Comparison of ENCODE assay signal across 7 cellular contexts in the genomic region with DNA sequence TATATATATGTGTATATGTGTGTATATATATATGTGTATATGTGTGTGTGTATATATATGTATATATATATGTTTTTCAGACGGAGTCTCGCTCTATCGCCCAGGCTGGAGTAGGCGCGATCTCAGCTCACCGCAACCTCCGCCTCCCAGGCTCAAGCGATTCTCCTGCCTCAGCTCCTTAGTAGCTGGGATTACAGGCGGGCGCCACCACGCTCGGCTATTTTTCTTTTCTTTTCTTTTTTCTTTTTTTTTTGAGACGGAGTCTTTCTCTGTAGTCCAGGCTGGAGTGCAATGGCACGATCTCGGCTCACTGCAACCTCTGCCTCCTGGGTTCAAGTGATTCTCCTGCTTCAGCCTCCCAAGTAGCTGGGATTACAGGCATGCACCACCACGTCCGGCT. TPM values are rescaled to one million over a fixed set of nuclear protein-coding genes. Genes with fewer than 3 reads are reported as not detected.
DNase-seq lines count a peak whose midpoint lies in the region; TF ChIP-seq lines count a peak whose summit lies in the region.
"Not testable (repeated sequence)": the region's sequence is repeated elsewhere in the genome, so short reads cannot be mapped to it uniquely, and the experiment has no call there.
"Had no signal": no experiment of that assay in that cellular context is flagged by ENCODE, and none has a peak within 500 bp of the region (broad histone marks: within the 10 kb centered on the region; RNA-seq: fewer than 3 reads in every experiment).

No MANE protein-coding gene starts in this region.

- peak overlapping the region; percentile 98 for H3K4me2 ChIP-seq in parathyroid adenoma (ENCODE audit: low read length)

- not testable (repeated sequence) for H3K36me3 ChIP-seq in ACC112 (ENCODE audit: insufficient read depth, low read length); parathyroid adenoma (ENCODE audit: control insufficient read depth, insufficient read depth, low read length)
- H3K36me3 ChIP-seq in HUES64 (ENCODE audit: insufficient read depth, low read length) (peaks cover 42% of the 10 kb centered on the region), colonic mucosa (peaks cover 13% of the 10 kb centered on the region), iPS-18a (ENCODE audit: control insufficient read depth, low read depth, low read length) (peaks cover 41% of the 10 kb centered on the region)

- H3K79me2 ChIP-seq in ACC112 (ENCODE audit: control insufficient read depth, insufficient read depth, low read length, unreplicated experiment) (peaks cover 15% of the 10 kb centered on the region), parathyroid adenoma (peaks cover 15% of the 10 kb centered on the region)

- CTCF ChIA-PET in activated CD4-positive, alpha-beta T cell treated with anti-CD3 and anti-CD28 coated beads, Interleukin-2, amount 10 ng/mL, durations not matched to agents 7 days and 5 days (lab: Charles Lee) = interaction anchor here (0.6 to 3.2 kb wide), 4 partner anchors 19 to 68 kb away, joined by 3 to 25 read pairs (median 3); a partner anchor contains a TSS

- H3K9ac ChIP-seq in HUES64 (ENCODE audit: low read depth, low read length) (peak overlapping the region; percentile 95), iPS-18a (ENCODE audit: low read length) (peak overlapping the region; percentile 94)
- not testable (repeated sequence) for H3K9ac ChIP-seq in colonic mucosa (ENCODE audit: low read depth in 2 of 2, low read length in 2 of 2); parathyroid adenoma

- not testable (repeated sequence) for H3K9me3 Mint-ChIP-seq in activated CD4-positive, alpha-beta T cell treated with anti-CD3 and anti-CD28 coated beads, Interleukin-2, amount 10 ng/mL, durations not matched to agents 7 days and 5 days

- H3K4me1 ChIP-seq in ACC112 (ENCODE audit: control insufficient read depth, insufficient read depth, low read length, unreplicated experiment) = peaks cover 13% of the 10 kb centered on the region
- H3K4me1 ChIP-seq in HUES64 (ENCODE audit: insufficient read depth, low read length); colonic mucosa; iPS-18a (ENCODE audit: control insufficient read depth, low read depth, low read length); parathyroid adenoma: not testable (repeated sequence)

- not testable (repeated sequence) for H3K27me3 Mint-ChIP-seq in activated CD4-positive, alpha-beta T cell treated with anti-CD3 and anti-CD28 coated beads, Interleukin-2, amount 10 ng/mL, durations not matched to agents 7 days and 5 days

- WGBS in HUES64 = 69% methylated on average over 17 of the region's 17 CpGs

- H3K4me1 Mint-ChIP-seq in activated CD4-positive, alpha-beta T cell treated with anti-CD3 and anti-CD28 coated beads, Interleukin-2, amount 10 ng/mL, durations not matched to agents 7 days and 5 days = peaks cover 64% of the 10 kb centered on the region

- not testable (repeated sequence) for H2AFZ ChIP-seq in ACC112 (ENCODE audit: low read length, unreplicated experiment)
- H2AFZ ChIP-seq in parathyroid adenoma = peak overlapping the region; percentile 31

- DNase-seq in activated CD4-positive, alpha-beta T cell treated with anti-CD3 and anti-CD28 coated beads, Interleukin-2, amount 10 ng/mL, durations not matched to agents 7 days and 5 days; colonic mucosa: not testable (repeated sequence)

- H3K36me3 Mint-ChIP-seq in activated CD4-positive, alpha-beta T cell treated with anti-CD3 and anti-CD28 coated beads, Interleukin-2, amount 10 ng/mL, durations not matched to agents 7 days and 5 days (ENCODE audit: low read depth) = peaks cover 23% of the 10 kb centered on the region

- H3K27ac Mint-ChIP-seq in activated CD4-positive, alpha-beta T cell treated with anti-CD3 and anti-CD28 coated beads, Interleukin-2, amount 10 ng/mL, durations not matched to agents 7 days and 5 days = peak overlapping the region; percentile 100

- intact Hi-C loops in colonic mucosa (cut with DNase I) = not testable (repeated sequence)

- not testable (repeated sequence) for TF ChIP-seq CTCF in colonic mucosa (IDR thresholded peaks at IDR 0.05); parathyroid adenoma (IDR thresholded peaks at IDR 0.05)

- H3K27ac ChIP-seq in ACC112 (ENCODE audit: low read depth, low read length); HUES64 (ENCODE audit: low read depth, low read length); colonic mucosa; iPS-18a (ENCODE audit: low read length); parathyroid adenoma: not testable (repeated sequence)

- not testable (repeated sequence) for H3K27me3 ChIP-seq in ACC112 (ENCODE audit: insufficient read depth, low read length); HUES64 (ENCODE audit: insufficient read depth, low read length); colonic mucosa; iPS-18a (ENCODE audit: control insufficient read depth, insufficient read depth, low read length); parathyroid adenoma (ENCODE audit: control insufficient read depth, insufficient read depth, low read length)

- H3K9me3 ChIP-seq in HUES64 (ENCODE audit: insufficient read depth, low read depth, low read length); colonic mucosa; iPS-18a (ENCODE audit: control insufficient read depth, low read depth, low read length); parathyroid adenoma (ENCODE audit: control insufficient read depth, low read length): not testable (repeated sequence)

- POLR2A ChIA-PET in activated CD4-positive, alpha-beta T cell treated with anti-CD3 and anti-CD28 coated beads, Interleukin-2, amount 10 ng/mL, durations not matched to agents 7 days and 5 days (lab: Charles Lee) = interaction anchor here (0.6 kb wide), 1 partner anchor 8 kb away, joined by 6 read pairs; no protein-coding TSS in a partner anchor

- H3K4me3 ChIP-seq in ACC112 (ENCODE audit: low read depth, low read length) = peak overlapping the region; percentile 93
- H3K4me3 ChIP-seq in HUES64 (ENCODE audit: low read length) = peak overlapping the region; percentile 73
- H3K4me3 ChIP-seq in colonic mucosa = peak overlapping the region; percentile 53
- H3K4me3 ChIP-seq in iPS-18a (ENCODE audit: low read length) = peak overlapping the region; percentile 84
- peak overlapping the region; percentile 99 for H3K4me3 ChIP-seq in parathyroid adenoma (ENCODE audit: low read depth, low read length)

- peak overlapping the region; percentile 98 for H3K4me3 Mint-ChIP-seq in activated CD4-positive, alpha-beta T cell treated with anti-CD3 and anti-CD28 coated beads, Interleukin-2, amount 10 ng/mL, durations not matched to agents 7 days and 5 days

RNA-seq across cellular contexts. Expression of a gene that starts 0.8 kb away (rescaled TPM):
- 205 TPM for polyA plus RNA-seq in HUES64 (2013, experiment 1 of 2)
- 209 TPM for polyA plus RNA-seq in HUES64 (2013, experiment 2 of 2)
- total RNA-seq in activated CD4-positive, alpha-beta T cell treated with anti-CD3 and anti-CD28 coated beads, Interleukin-2, amount 10 ng/mL, durations not matched to agents 7 days and 5 days = 100 to 1,000 TPM; 368 to 402 TPM
- 100 to 1,000 TPM; 145 to 257 TPM for total RNA-seq in colonic mucosa

RNA-seq across cellular contexts. Expression of a gene that starts 32.4 kb away (rescaled TPM):
- 242 TPM for polyA plus RNA-seq in HUES64 (2013, experiment 1 of 2)
- 230 TPM for polyA plus RNA-seq in HUES64 (2013, experiment 2 of 2)
- 100 to 1,000 TPM; 118 to 125 TPM for total RNA-seq in activated CD4-positive, alpha-beta T cell treated with anti-CD3 and anti-CD28 coated beads, Interleukin-2, amount 10 ng/mL, durations not matched to agents 7 days and 5 days
- total RNA-seq in colonic mucosa = 100 to 1,000 TPM; 280 to 519 TPM

RNA-seq across cellular contexts. Expression of a gene that starts 32.9 kb away (rescaled TPM):
- 7.1 TPM for polyA plus RNA-seq in HUES64 (2013, experiment 1 of 2)
- 7.3 TPM for polyA plus RNA-seq in HUES64 (2013, experiment 2 of 2)
- total RNA-seq in activated CD4-positive, alpha-beta T cell treated with anti-CD3 and anti-CD28 coated beads, Interleukin-2, amount 10 ng/mL, durations not matched to agents 7 days and 5 days = not detected
- total RNA-seq in colonic mucosa = 10 to 100 TPM; 10.9 to 33.7 TPM

RNA-seq across cellular contexts. Expression of a gene that starts 58.2 kb away (rescaled TPM):
- not detected for polyA plus RNA-seq in HUES64 (2013, experiment 1 of 2)
- polyA plus RNA-seq in HUES64 (2013, experiment 2 of 2) = not detected
- total RNA-seq in activated CD4-positive, alpha-beta T cell treated with anti-CD3 and anti-CD28 coated beads, Interleukin-2, amount 10 ng/mL, durations not matched to agents 7 days and 5 days = not detected
- not detected for total RNA-seq in colonic mucosa
- total RNA-seq: urinary bladder had no signal
- polyA plus RNA-seq: urinary bladder had no signal

Comparison
In these comparisons a context has a peak if more than half of its experiments do, and no peak if none do; other contexts are left out.
1. RNA of a gene that starts 32.9 kb away (total RNA-seq): 10.9 to 33.7 TPM in colonic mucosa; not detected in activated CD4-positive, alpha-beta T cell treated with anti-CD3 and anti-CD28 coated beads, Interleukin-2, amount 10 ng/mL, durations not matched to agents 7 days and 5 days; every median in the first group is over 4 times any median in the second.
2. Peak in every context shown above with its lines, with median percentiles within 50 percentile points of each other: H3K4me3 ChIP-seq.